In genomic region chrX:439236-439635, GRCh38 we compare ENCODE assay signal across 27 cellular contexts.
"Had no signal": no experiment of that assay in that cellular context is flagged by ENCODE, and none has a peak within 500 bp of the region (broad histone marks: within the 10 kb centered on the region; RNA-seq: fewer than 3 reads in every experiment).

No MANE protein-coding gene starts in this region.

- H3K36me3 Mint-ChIP-seq: mesothelial cell of epicardium; stimulated activated memory B cell treated with anti-CD40 and anti-IgM and Interleukin-4, amounts not matched to agents 10 μg/mL and 1 μg/mL and 100 μg/mL, for 72 hours had no signal

- H3K27ac ChIP-seq: dorsolateral prefrontal cortex, esophagus muscularis mucosa, foreskin keratinocyte, parathyroid adenoma, prostate gland, right atrium auricular region, thoracic aorta, tibial nerve, vagina had no signal

- H3K4me3 ChIP-seq: dorsolateral prefrontal cortex, esophagus muscularis mucosa, lung, mucosa of descending colon, prostate gland, right atrium auricular region, thoracic aorta, tibial nerve, vagina had no signal

- H3K4me1 Mint-ChIP-seq: immature natural killer cell had no signal

- H3K27ac Mint-ChIP-seq: endodermal cell; immature natural killer cell; memory B cell; mesothelial cell of epicardium; natural killer cell treated with Interleukin-12 subunit alpha and Interleukin-12 subunit beta and Interleukin-15 and Interleukin-18, amount 100 ng/mL, for 72 hours; stimulated activated memory B cell treated with anti-CD40 and anti-IgM and Interleukin-4, amounts not matched to agents 10 μg/mL and 1 μg/mL and 100 μg/mL, for 72 hours; stimulated activated naive CD8-positive, alpha-beta T cell treated with anti-CD3 and anti-CD28 coated beads, Interleukin-15, Interleukin-2, amounts not matched to agents 100 ng/mL and 50 ng/mL, for 24 hours had no signal

- H3K4me3 Mint-ChIP-seq: endodermal cell; immature natural killer cell; memory B cell; mesothelial cell of epicardium; natural killer cell treated with Interleukin-12 subunit alpha and Interleukin-12 subunit beta and Interleukin-15 and Interleukin-18, amount 100 ng/mL, for 72 hours; neural crest cell; stimulated activated memory B cell treated with anti-CD40 and anti-IgM and Interleukin-4, amounts not matched to agents 10 μg/mL and 1 μg/mL and 100 μg/mL, for 72 hours; stimulated activated naive CD8-positive, alpha-beta T cell treated with anti-CD3 and anti-CD28 coated beads, Interleukin-15, Interleukin-2, amounts not matched to agents 100 ng/mL and 50 ng/mL, for 24 hours had no signal

- H3K27me3 Mint-ChIP-seq: memory B cell; stimulated activated memory B cell treated with anti-CD40 and anti-IgM and Interleukin-4, amounts not matched to agents 10 μg/mL and 1 μg/mL and 100 μg/mL, for 72 hours; stimulated activated naive CD8-positive, alpha-beta T cell treated with anti-CD3 and anti-CD28 coated beads, Interleukin-15, Interleukin-2, amounts not matched to agents 100 ng/mL and 50 ng/mL, for 24 hours had no signal

- H3K27me3 ChIP-seq: foreskin keratinocyte, right atrium auricular region, vagina had no signal

- DNase-seq: cerebellar nuclear complex; effector CD8-positive, alpha-beta T cell; foreskin keratinocyte; hypothalamus; immature natural killer cell; islet precursor cell; left ventricle myocardium superior; naive B cell; stimulated activated CD4-positive, alpha-beta T cell treated with anti-CD3 and anti-CD28 coated beads, Interleukin-4, amount 100 ng/mL, for 4 hours had no signal

- H3K36me3 ChIP-seq: esophagus muscularis mucosa, prostate gland, right atrium auricular region, thoracic aorta, tibial nerve, vagina had no signal

- H3K9me3 ChIP-seq: esophagus muscularis mucosa, mucosa of descending colon, prostate gland, thoracic aorta, vagina had no signal

- ATAC-seq: foreskin keratinocyte; left ventricle myocardium superior; mucosa of descending colon; sciatic nerve; stimulated activated memory B cell treated with anti-CD40 and anti-IgM and Interleukin-4, amounts not matched to agents 10 μg/mL and 1 μg/mL and 100 μg/mL, for 72 hours had no signal

- H3K4me1 ChIP-seq: foreskin keratinocyte, parathyroid adenoma, prostate gland, right atrium auricular region had no signal
